ENCODE assay signal across 8 cellular contexts in the genomic region with DNA sequence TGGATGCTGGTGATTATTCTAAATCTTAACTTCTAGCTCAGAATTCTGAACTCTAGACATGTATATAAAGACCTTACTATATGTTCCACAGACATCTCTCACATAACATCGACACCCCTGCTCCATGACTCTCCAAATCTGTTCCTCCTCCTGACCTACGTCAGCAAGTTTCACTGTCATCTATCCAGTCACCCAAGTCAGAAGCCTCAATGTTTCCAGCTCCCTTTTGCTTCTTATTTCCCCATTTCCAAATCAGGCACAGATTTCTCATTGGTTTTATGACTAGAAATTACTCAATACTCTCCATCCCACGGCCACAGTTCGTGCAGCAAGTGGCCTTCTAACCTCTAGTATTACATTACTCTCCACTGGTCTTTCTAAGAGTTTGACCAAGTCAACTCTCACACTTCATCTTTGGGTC. TPM values are rescaled to one million over a fixed set of nuclear protein-coding genes. Genes with fewer than 3 reads are reported as not detected.
DNase-seq lines count a peak whose midpoint lies in the region; ATAC-seq and TF ChIP-seq lines count a peak whose summit lies in the region.

No MANE protein-coding gene starts in this region.

- no peak overlapping the region for H3K14ac ChIP-seq in H9 (ENCODE audit: insufficient read depth, low read length)

- no peaks in the 10 kb centered on the region for H3K27me3 ChIP-seq in H9 (ENCODE audit: insufficient read depth, low read length)
- no peaks in the 10 kb centered on the region for H3K27me3 ChIP-seq in left lung
- no peaks in the 10 kb centered on the region for H3K27me3 ChIP-seq in tibial artery

- H3K79me2 ChIP-seq in H9 (ENCODE audit: insufficient read depth, low read length) = peaks cover 31% of the 10 kb centered on the region

- H3K9me3 Mint-ChIP-seq in H9 = no peaks in the 10 kb centered on the region

- peak overlapping the region in 2 of 3 experiments; percentile 3 to 59; a peak in 2 of 7 replicates for H3K27ac Mint-ChIP-seq in H9

- H2AFZ ChIP-seq in H9 (ENCODE audit: low read length) = no peak overlapping the region

- no peak for TF ChIP-seq POLR2A in NB4 (IDR thresholded peaks at IDR 0.05; ENCODE audit: extremely low read depth, insufficient read length)

- no peak overlapping the region for H4K5ac ChIP-seq in H9 (ENCODE audit: insufficient read length, low read depth, low read length)

- H2BK15ac ChIP-seq in H9 (ENCODE audit: low read depth, low read length) = no peak overlapping the region

- H2BK120ac ChIP-seq in H9 (ENCODE audit: low read depth, low read length, poor library complexity, severe bottlenecking) = no peak overlapping the region

- H3K4ac ChIP-seq in H9 (ENCODE audit: low read depth, low read length) = no peak overlapping the region

- H2AK5ac ChIP-seq in H9 (ENCODE audit: insufficient read length, low read length) = no peak overlapping the region

- H3K4me2 ChIP-seq in H9 (ENCODE audit: insufficient read depth, insufficient read length, low read length) = no peak overlapping the region

- no peaks in the 10 kb centered on the region for H3K27me3 Mint-ChIP-seq in H9 (ENCODE audit: low read depth)

- H4K91ac ChIP-seq in H9 (ENCODE audit: insufficient read length, low read depth, low read length) = no peak overlapping the region

- H3K4me1 ChIP-seq in H9 (ENCODE audit: insufficient read depth, low read length) (0 out of 2 replicates have a peak, but pooled peaks cover 2% of the 10 kb centered on the region), left lung (peaks cover 17 to 89% of the 10 kb centered on the region in 2 donors), tibial artery (peaks cover 0 to 96% (median 28%) of the 10 kb centered on the region in 4 donors)

- DNase-seq in SKM-1 treated with dmso at 0.1 percent for 144 hours (lab: John Stamatoyannopoulos, UW; ENCODE audit: unreplicated experiment) (peak; percentile 4), SKM-1 (lab: John Stamatoyannopoulos, UW; ENCODE audit: unreplicated experiment) (no peak), H9 (no peak), NB4 (ENCODE audit: low read depth) (peak; percentile 54), left lung (no peak), NCI-H69 (lab: John Stamatoyannopoulos, UW) (no peak), tibial artery (no peak), UCSD-AML1 (lab: John Stamatoyannopoulos, UW; ENCODE audit: unreplicated experiment) (no peak)

- peaks cover 21 to 28% of the 10 kb centered on the region in 2 experiments for H3K4me1 Mint-ChIP-seq in H9

- H3K27ac ChIP-seq in H9 (ENCODE audit: insufficient read length, low read depth, low read length) (no peak overlapping the region), left lung (peak overlapping the region in 1 of 2 donors; percentile 30), tibial artery (no peak overlapping the region)

- ATAC-seq in left lung = peak; percentile 67

- no peak overlapping the region for H3K4me3 Mint-ChIP-seq in H9

- H3K18ac ChIP-seq in H9 (ENCODE audit: insufficient read length, low read depth, low read length) = no peak overlapping the region

- no peak overlapping the region for H4K8ac ChIP-seq in H9 (replicated peaks; ENCODE audit: insufficient read length, low read depth, low read length)

- no peaks in the 10 kb centered on the region for H3K36me3 ChIP-seq in left lung
- H3K36me3 ChIP-seq in tibial artery = no peaks in the 10 kb centered on the region

- intact Hi-C loops in left lung (cut with DNase I) (no loop called here), tibial artery (cut with DNase I; ENCODE audit: low total_unique reads) (no loop called here)

- TF ChIP-seq CTCF in H9 (conservative IDR thresholded peaks at IDR 0.05) = no peak
- no peak for TF ChIP-seq CTCF in NB4 (IDR thresholded peaks at IDR 0.05; ENCODE audit: low read depth, low read length)
- no peak for TF ChIP-seq CTCF in left lung (IDR thresholded peaks at IDR 0.05)
- no peak for TF ChIP-seq CTCF in tibial artery (IDR thresholded peaks at IDR 0.05)

- H3K9me3 ChIP-seq in H9 (ENCODE audit: control insufficient read depth, low read depth, low read length) (no peaks in the 10 kb centered on the region), left lung (no peaks in the 10 kb centered on the region), tibial artery (no peaks in the 10 kb centered on the region)

- no peak overlapping the region for H3K56ac ChIP-seq in H9 (ENCODE audit: insufficient read length, low read depth, low read length)

- no peak overlapping the region for H3K4me3 ChIP-seq in NB4 (ENCODE audit: low read depth, low read length)
- no peak overlapping the region for H3K4me3 ChIP-seq in left lung
- H3K4me3 ChIP-seq in tibial artery = no peak overlapping the region

- WGBS in H9 (ENCODE audit: extremely low coverage, insufficient read length, low lambda C conversion rate) = no CpG with 5 or more reads among the region's 4 CpGs

- no peak overlapping the region for H3K9ac ChIP-seq in H9 (ENCODE audit: extremely low read depth, insufficient read length, low read length)

- H3K36me3 Mint-ChIP-seq in H9 (ENCODE audit: insufficient read depth in 1 of 3, low read depth in 3 of 3) = peaks cover 0 to 13% (median 6%) of the 10 kb centered on the region in 3 experiments; a peak in 5 of 7 replicates

- no peak overlapping the region for H2BK5ac ChIP-seq in H9 (ENCODE audit: insufficient read length, low read length)

- no peak overlapping the region for H2BK12ac ChIP-seq in H9 (ENCODE audit: insufficient read length, low read depth, low read length)

- no peaks in the 10 kb centered on the region for H3K23me2 ChIP-seq in H9 (ENCODE audit: insufficient read length, low read depth, low read length, poor library complexity, severe bottlenecking)

- H3K79me1 ChIP-seq in H9 (ENCODE audit: insufficient read depth, low read depth, low read length, poor library complexity, severe bottlenecking) = no peaks in the 10 kb centered on the region

- H3K23ac ChIP-seq in H9 (ENCODE audit: insufficient read length, low read depth, low read length) = no peak overlapping the region

- H2BK20ac ChIP-seq in H9 (ENCODE audit: low read depth, low read length, poor library complexity, severe bottlenecking) = no peak overlapping the region

- no peak overlapping the region for H3T11ph ChIP-seq in H9 (ENCODE audit: low read length)

- H4K20me1 ChIP-seq in H9 (ENCODE audit: control insufficient read depth, insufficient read depth, insufficient read length) = no peaks in the 10 kb centered on the region

RNA-seq across cellular contexts. Expression of gene EPC1, which starts 28.5 kb away (rescaled TPM):
- total RNA-seq in H9 (2021) = 32.5 and 33.5 TPM in 2 replicates
- total RNA-seq in left lung = 10 to 100 TPM; 27.0 to 40.1 TPM

Comparison
In these comparisons a context has a peak if more than half of its experiments do, and no peak if none do; other contexts are left out.
1. DNase-seq: peak in SKM-1 treated with dmso at 0.1 percent for 144 hours (single experiment) and NB4 (single experiment); none in SKM-1 (single experiment), H9 (single experiment), left lung (0 of 2), NCI-H69 (single experiment), tibial artery (0 of 2) and UCSD-AML1 (single experiment).